In genomic region chr3:46714728-46715506, GRCh38 we compare ENCODE assay signal across 19 cellular contexts. TPM values are rescaled to one million over a fixed set of nuclear protein-coding genes. Genes with fewer than 3 reads are reported as not detected.
DNase-seq lines count a peak whose midpoint lies in the region; ATAC-seq and TF ChIP-seq lines count a peak whose summit lies in the region.
"Had no signal": no experiment of that assay in that cellular context is flagged by ENCODE, and none has a peak within 500 bp of the region (broad histone marks: within the 10 kb centered on the region; RNA-seq: fewer than 3 reads in every experiment).

No MANE protein-coding gene starts in this region.

- intact Hi-C loops in posterior vena cava (cut with DNase I) = loop anchor here (5.0 to 10.0 kb wide), 2 partner anchors 280 to 1082 kb away; no protein-coding TSS in a partner anchor

- H3K4me1 ChIP-seq in foreskin keratinocyte = no peaks in the 10 kb centered on the region

- ATAC-seq in foreskin keratinocyte = no peak
- no peak for ATAC-seq in HG02623 (IDR thresholded peaks at IDR 0.05; ENCODE audit: unreplicated experiment)
- no peak for ATAC-seq in GM21825 (IDR thresholded peaks at IDR 0.05; ENCODE audit: unreplicated experiment)
- ATAC-seq: HCT116, K562 had no signal

- in situ Hi-C loops in GM13976 (cut with MboI; ENCODE audit: low sequenced_read_pairs, unreplicated experiment) = loop anchor here (25.0 kb wide), 2 partner anchors 172 to 647 kb away; partner anchors contain the start of gene PTH1R

- peak; percentile 8 for DNase-seq in AG20443 (ENCODE audit: low spot score)
- peak; percentile 33 for DNase-seq in GM13976 (ENCODE audit: low spot score)
- no peak for DNase-seq in foreskin keratinocyte
- DNase-seq in posterior vena cava (ENCODE audit: low spot score) = peak; percentile 52
- no peak for DNase-seq in NCI-H526 (lab: John Stamatoyannopoulos, UW)
- DNase-seq in NCI-H748 (lab: John Stamatoyannopoulos, UW; ENCODE audit: unreplicated experiment) = no peak
- DNase-seq: AML-193, COR-L47, GM23248, NCI-H1417 treated with DMSO at 0.1 percent for 48 hours, NCI-H2171 treated with DMSO at 0.1 percent for 48 hours, NCI-H446 treated with DMSO at 0.1 percent for 48 hours, NCI-H774 had no signal

- TF ChIP-seq CTCF in GM13976 (IDR thresholded peaks at IDR 0.05; ENCODE audit: borderline replicate concordance, control extremely low read depth, extremely low read depth, insufficient read depth, missing control alignments) (no peak), foreskin keratinocyte (conservative IDR thresholded peaks at IDR 0.05) (no peak)

- peak overlapping the region; percentile 34 for H3K27ac ChIP-seq in foreskin keratinocyte
- H3K27ac ChIP-seq: GM23248, PC-9 had no signal

- peaks cover 19% of the 10 kb centered on the region for H3K27me3 ChIP-seq in foreskin keratinocyte

RNA-seq across cellular contexts. Expression of gene PRSS50, which starts 2.8 kb away (rescaled TPM):
- total RNA-seq in foreskin keratinocyte (not detected in 2 replicates), posterior vena cava (not detected)
- polyA plus RNA-seq in foreskin keratinocyte = not detected in 2 replicates
- total RNA-seq: GM23248, K562, SK-MEL-5 had no signal
- polyA plus RNA-seq: GM23248 had no signal

RNA-seq across cellular contexts. Expression of gene TMIE, which starts 13.7 kb away (rescaled TPM):
- total RNA-seq in foreskin keratinocyte (not detected in 2 replicates), posterior vena cava (1 to 10 TPM; 1.4 TPM)
- polyA plus RNA-seq in foreskin keratinocyte = 0.06 TPM in 1 of 2 replicates, not detected in the other
- total RNA-seq: K562 had no signal
- polyA plus RNA-seq: GM23248, K562 had no signal

RNA-seq across cellular contexts. Expression of gene ALS2CL, which starts 21.4 kb away (rescaled TPM):
- total RNA-seq in foreskin keratinocyte (32.3 and 39.6 TPM in 2 replicates), posterior vena cava (10 to 100 TPM; 12.1 to 12.5 TPM)
- polyA plus RNA-seq in foreskin keratinocyte = 27.4 and 33.2 TPM in 2 replicates

Comparison
In these comparisons a context has a peak if more than half of its experiments do, and no peak if none do; other contexts are left out.
1. DNase-seq: peak in AG20443 (single experiment), GM13976 (single experiment) and posterior vena cava (single experiment); none in foreskin keratinocyte (0 of 2), NCI-H526 (0 of 2) and NCI-H748 (single experiment).